2 cellular contexts compared by ENCODE assay signal in the genomic region with DNA sequence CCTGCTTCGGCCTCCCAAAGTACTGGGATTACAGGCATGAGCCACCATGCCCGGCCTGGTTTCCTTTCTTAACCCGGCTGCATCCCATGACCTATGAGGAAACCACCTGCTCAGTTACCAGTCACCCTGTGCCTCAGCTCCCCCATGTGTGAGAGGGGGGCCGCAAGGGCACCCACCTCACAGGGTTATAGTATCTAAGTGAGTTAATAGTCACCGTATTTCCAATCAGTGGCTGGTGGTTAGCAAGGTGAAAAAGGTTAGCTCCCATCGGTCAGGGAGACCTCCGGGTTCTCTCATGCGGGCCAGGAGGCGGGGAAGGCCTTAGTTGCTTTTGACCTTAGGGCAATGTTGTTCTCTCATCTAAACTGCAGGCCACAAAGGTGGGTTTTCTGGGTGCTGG.
TF ChIP-seq lines count a peak whose summit lies in the region.

No MANE protein-coding gene starts in this region.

TF ChIP-seq in SK-N-SH, 30 proteins besides CTCF, POLR2A, EP300 and RAD21:
- TF ChIP-seq, protein P1, sequence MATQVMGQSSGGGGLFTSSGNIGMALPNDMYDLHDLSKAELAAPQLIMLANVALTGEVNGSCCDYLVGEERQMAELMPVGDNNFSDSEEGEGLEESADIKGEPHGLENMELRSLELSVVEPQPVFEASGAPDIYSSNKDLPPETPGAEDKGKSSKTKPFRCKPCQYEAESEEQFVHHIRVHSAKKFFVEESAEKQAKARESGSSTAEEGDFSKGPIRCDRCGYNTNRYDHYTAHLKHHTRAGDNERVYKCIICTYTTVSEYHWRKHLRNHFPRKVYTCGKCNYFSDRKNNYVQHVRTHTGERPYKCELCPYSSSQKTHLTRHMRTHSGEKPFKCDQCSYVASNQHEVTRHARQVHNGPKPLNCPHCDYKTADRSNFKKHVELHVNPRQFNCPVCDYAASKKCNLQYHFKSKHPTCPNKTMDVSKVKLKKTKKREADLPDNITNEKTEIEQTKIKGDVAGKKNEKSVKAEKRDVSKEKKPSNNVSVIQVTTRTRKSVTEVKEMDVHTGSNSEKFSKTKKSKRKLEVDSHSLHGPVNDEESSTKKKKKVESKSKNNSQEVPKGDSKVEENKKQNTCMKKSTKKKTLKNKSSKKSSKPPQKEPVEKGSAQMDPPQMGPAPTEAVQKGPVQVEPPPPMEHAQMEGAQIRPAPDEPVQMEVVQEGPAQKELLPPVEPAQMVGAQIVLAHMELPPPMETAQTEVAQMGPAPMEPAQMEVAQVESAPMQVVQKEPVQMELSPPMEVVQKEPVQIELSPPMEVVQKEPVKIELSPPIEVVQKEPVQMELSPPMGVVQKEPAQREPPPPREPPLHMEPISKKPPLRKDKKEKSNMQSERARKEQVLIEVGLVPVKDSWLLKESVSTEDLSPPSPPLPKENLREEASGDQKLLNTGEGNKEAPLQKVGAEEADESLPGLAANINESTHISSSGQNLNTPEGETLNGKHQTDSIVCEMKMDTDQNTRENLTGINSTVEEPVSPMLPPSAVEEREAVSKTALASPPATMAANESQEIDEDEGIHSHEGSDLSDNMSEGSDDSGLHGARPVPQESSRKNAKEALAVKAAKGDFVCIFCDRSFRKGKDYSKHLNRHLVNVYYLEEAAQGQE (IDR thresholded peaks at IDR 0.05; ENCODE audit: low read depth, low read length) = no peak
- no peak for TF ChIP-seq POLR2AphosphoS5 (IDR thresholded peaks at IDR 0.05; ENCODE audit: low read depth, low read length)
- TF ChIP-seq CHD2 (IDR thresholded peaks at IDR 0.05; ENCODE audit: low read length, partially characterized antibody) = no peak
- no peak for TF ChIP-seq RCOR1 (IDR thresholded peaks at IDR 0.05; ENCODE audit: low read length)
- TF ChIP-seq TEAD4 (IDR thresholded peaks at IDR 0.05; ENCODE audit: borderline replicate concordance, insufficient read depth) = no peak
- TF ChIP-seq RFX5 (IDR thresholded peaks at IDR 0.05; ENCODE audit: low read length) = no peak
- no peak for TF ChIP-seq TCF12 (IDR thresholded peaks at IDR 0.05)
- no peak for TF ChIP-seq YY1 (IDR thresholded peaks at IDR 0.05; ENCODE audit: low read depth)
- TF ChIP-seq ELF1 (IDR thresholded peaks at IDR 0.05) = no peak
- TF ChIP-seq GATA2 (CRISPR knock-in tag; IDR thresholded peaks at IDR 0.05) = no peak
- no peak for TF ChIP-seq TAF1 (IDR thresholded peaks at IDR 0.05; ENCODE audit: borderline replicate concordance, low read depth, low read length)
- TF ChIP-seq FOXJ3 (CRISPR knock-in tag; IDR thresholded peaks at IDR 0.05) = no peak
- TF ChIP-seq USF2 (IDR thresholded peaks at IDR 0.05; ENCODE audit: borderline replicate concordance, low read depth, low read length) = no peak

TF ChIP-seq in SK-N-SH treated with all-trans-retinoic acid at 6 μM for 48 hours, 23 proteins besides CTCF, POLR2A, EP300 and RAD21:
- TF ChIP-seq BACH2 (CRISPR knock-in tag; IDR thresholded peaks at IDR 0.05; ENCODE audit: borderline replicate concordance) (no peak), TOX (CRISPR knock-in tag; IDR thresholded peaks at IDR 0.05; ENCODE audit: borderline replicate concordance) (no peak), POU6F1 (CRISPR knock-in tag; IDR thresholded peaks at IDR 0.05; ENCODE audit: borderline replicate concordance, low read depth) (no peak), TCF4 (CRISPR knock-in tag; IDR thresholded peaks at IDR 0.05; ENCODE audit: borderline replicate concordance) (no peak), SNAI2 (CRISPR knock-in tag; IDR thresholded peaks at IDR 0.05) (no peak), PATZ1 (CRISPR knock-in tag; IDR thresholded peaks at IDR 0.05; ENCODE audit: borderline replicate concordance) (no peak), GLIS3 (CRISPR knock-in tag; IDR thresholded peaks at IDR 0.05) (no peak), ESRRG (CRISPR knock-in tag; IDR thresholded peaks at IDR 0.05) (no peak), ZNF565 (CRISPR knock-in tag; conservative IDR thresholded peaks at IDR 0.05; ENCODE audit: low read depth) (no peak), CREB5 (CRISPR knock-in tag; IDR thresholded peaks at IDR 0.05; ENCODE audit: low read depth) (no peak), OSR1 (CRISPR knock-in tag; IDR thresholded peaks at IDR 0.05) (no peak), ZFP30 (CRISPR knock-in tag; IDR thresholded peaks at IDR 0.05) (no peak), ZFP3 (CRISPR knock-in tag; IDR thresholded peaks at IDR 0.05) (no peak), ZNF70 (CRISPR knock-in tag; IDR thresholded peaks at IDR 0.05) (no peak)
- TF ChIP-seq, protein P2, sequence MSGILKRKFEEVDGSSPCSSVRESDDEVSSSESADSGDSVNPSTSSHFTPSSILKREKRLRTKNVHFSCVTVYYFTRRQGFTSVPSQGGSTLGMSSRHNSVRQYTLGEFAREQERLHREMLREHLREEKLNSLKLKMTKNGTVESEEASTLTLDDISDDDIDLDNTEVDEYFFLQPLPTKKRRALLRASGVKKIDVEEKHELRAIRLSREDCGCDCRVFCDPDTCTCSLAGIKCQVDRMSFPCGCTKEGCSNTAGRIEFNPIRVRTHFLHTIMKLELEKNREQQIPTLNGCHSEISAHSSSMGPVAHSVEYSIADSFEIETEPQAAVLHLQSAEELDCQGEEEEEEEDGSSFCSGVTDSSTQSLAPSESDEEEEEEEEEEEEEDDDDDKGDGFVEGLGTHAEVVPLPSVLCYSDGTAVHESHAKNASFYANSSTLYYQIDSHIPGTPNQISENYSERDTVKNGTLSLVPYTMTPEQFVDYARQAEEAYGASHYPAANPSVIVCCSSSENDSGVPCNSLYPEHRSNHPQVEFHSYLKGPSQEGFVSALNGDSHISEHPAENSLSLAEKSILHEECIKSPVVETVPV (CRISPR knock-in tag; IDR thresholded peaks at IDR 0.05) = no peak
